In the genomic region with DNA sequence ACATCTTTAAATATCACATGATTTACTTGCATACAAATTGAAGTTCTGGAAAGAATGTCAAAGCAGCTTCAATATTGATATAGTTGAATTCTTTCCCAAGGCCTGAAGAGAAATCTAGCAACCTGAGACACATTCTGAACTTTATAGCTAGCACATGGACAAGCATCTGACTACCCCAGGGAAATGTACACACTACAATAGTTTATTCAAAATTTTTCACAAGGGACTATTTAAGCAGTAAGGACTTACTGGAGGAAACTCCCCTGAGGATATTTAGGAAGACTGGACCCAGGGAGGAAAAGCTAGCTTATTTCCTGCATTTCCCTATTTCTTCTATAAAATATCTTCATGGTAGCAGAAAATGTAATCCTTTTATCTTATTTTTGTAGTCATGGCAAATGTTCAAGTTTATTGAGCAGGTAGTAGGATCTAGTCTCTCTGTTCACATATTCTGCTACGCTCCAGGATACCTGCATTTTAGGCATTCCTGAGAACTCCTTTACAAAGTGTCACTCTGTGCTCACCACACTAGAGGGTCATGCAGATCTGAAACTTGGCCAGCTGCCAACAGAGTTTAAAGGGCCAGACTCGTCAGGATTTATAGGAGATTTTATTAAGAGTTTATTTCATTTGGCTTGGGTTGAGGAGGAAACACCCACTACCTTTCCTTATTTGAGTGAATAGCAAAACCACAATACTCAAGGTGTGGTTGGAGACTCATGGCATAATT, we compare ENCODE assay signal across 10 cellular contexts.
DNase-seq lines count a peak whose midpoint lies in the region; ATAC-seq and TF ChIP-seq lines count a peak whose summit lies in the region.
"Had no signal": no experiment of that assay in that cellular context is flagged by ENCODE, and none has a peak within 500 bp of the region (broad histone marks: within the 10 kb centered on the region; RNA-seq: fewer than 3 reads in every experiment).

No MANE protein-coding gene starts in this region.

- no peaks in the 10 kb centered on the region for H4K20me1 ChIP-seq in PC-3 (ENCODE audit: low read length)

- H3K9me2 ChIP-seq in PC-3 (replicated peaks; ENCODE audit: low read length) = no peaks in the 10 kb centered on the region

- no peak overlapping the region for H3K27ac ChIP-seq in PC-3 (ENCODE audit: low read length)
- H3K27ac ChIP-seq: esophagus squamous epithelium, SJSA1 had no signal

- peak; percentile 85 for DNase-seq in HT-29 (ENCODE audit: low spot score)
- peak; percentile 57 for DNase-seq in PC-3
- DNase-seq in globus pallidus (ENCODE audit: low spot score) = peak; percentile 11
- peak; percentile 50 for DNase-seq in renal cortical epithelial cell (ENCODE audit: low read depth)
- no peak for DNase-seq in stimulated activated CD4-positive, alpha-beta T cell treated with anti-CD3 and anti-CD28 coated beads, Interleukin-12 subunit alpha, Interleukin-12 subunit beta, amount 100 ng/mL, for 4 hours
- DNase-seq: activated T-cell treated with anti-CD3 and anti-CD28 coated beads, Interleukin-2, amount 50 U/mL, for 72 hours; esophagus squamous epithelium had no signal

- no peak overlapping the region for H3K4me3 ChIP-seq in PC-3 (ENCODE audit: low read length)
- H3K4me3 ChIP-seq: esophagus squamous epithelium, SJSA1 had no signal

- no peaks in the 10 kb centered on the region for H3K4me1 ChIP-seq in PC-3 (ENCODE audit: insufficient read depth, low read length)
- H3K4me1 ChIP-seq: esophagus squamous epithelium, SJSA1 had no signal

- ATAC-seq in PC-3 = peak; percentile 74
- ATAC-seq in HG03520 (IDR thresholded peaks at IDR 0.05; ENCODE audit: unreplicated experiment) = no peak
- ATAC-seq in GM19455 (IDR thresholded peaks at IDR 0.05; ENCODE audit: unreplicated experiment) = no peak
- ATAC-seq: activated T-cell treated with anti-CD3 and anti-CD28 coated beads, Interleukin-2, amount 50 U/mL, for 72 hours had no signal

- no peaks in the 10 kb centered on the region for H3K79me2 ChIP-seq in PC-3 (ENCODE audit: low read length)

- no peaks in the 10 kb centered on the region for H3K9me3 ChIP-seq in PC-3 (ENCODE audit: low read length)
- H3K9me3 ChIP-seq: esophagus squamous epithelium, SJSA1 had no signal

- H3K4me2 ChIP-seq in PC-3 (ENCODE audit: low read length) = no peak overlapping the region

- BruUV-seq in PC-3 (replicated peaks; lab: Mats Ljungman, UMichigan) = no TSS peak

- CTCF ChIA-PET in PC-3 (lab: Charles Lee) = no interaction called here

- POLR2A ChIA-PET in PC-3 (lab: Charles Lee; ENCODE audit: unreplicated experiment) = no interaction called here

- H3F3A ChIP-seq in PC-3 (ENCODE audit: low read length, unreplicated experiment) = no peaks in the 10 kb centered on the region

- no peak overlapping the region for H3K9ac ChIP-seq in PC-3 (ENCODE audit: low read length)

- TF ChIP-seq CTCF in PC-3 (conservative IDR thresholded peaks at IDR 0.05; ENCODE audit: low read depth, low read length) = no peak

- no peak overlapping the region for H2AFZ ChIP-seq in PC-3 (ENCODE audit: low read length)

- intact Hi-C loops in PC-3 (cut with micrococcal nuclease) = no loop called here

- H3K36me3 ChIP-seq in PC-3 (ENCODE audit: low read depth, low read length) = no peaks in the 10 kb centered on the region
- H3K36me3 ChIP-seq: esophagus squamous epithelium, SJSA1 had no signal

- H3K27me3 ChIP-seq in PC-3 (ENCODE audit: low read length) = no peaks in the 10 kb centered on the region
- H3K27me3 ChIP-seq: SJSA1 had no signal
